Comparison of ENCODE assay signal across 16 cellular contexts in the genomic region with DNA sequence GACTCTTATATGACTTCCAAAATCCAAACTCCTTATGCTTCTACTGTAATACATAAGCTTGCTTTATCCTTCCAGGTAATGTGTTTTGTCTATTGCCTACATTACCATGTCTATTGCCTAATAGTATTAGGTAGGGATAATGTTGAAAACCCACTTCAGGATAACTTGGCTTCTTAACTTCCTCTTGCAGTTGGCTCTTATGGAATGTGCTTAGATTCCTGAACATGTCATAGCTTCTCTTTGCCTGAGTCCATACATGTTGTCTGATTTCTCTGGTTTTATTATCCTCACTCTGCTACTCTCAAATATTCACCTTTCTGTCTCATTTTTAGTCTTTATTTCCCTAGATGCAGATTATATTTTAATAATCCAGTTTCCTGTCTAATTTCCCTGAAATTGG.
"Had no signal": no experiment of that assay in that cellular context is flagged by ENCODE, and none has a peak within 500 bp of the region (broad histone marks: within the 10 kb centered on the region; RNA-seq: fewer than 3 reads in every experiment).

No MANE protein-coding gene starts in this region.

- H3K4me1 Mint-ChIP-seq: activated B cell treated with CpG ODN at 0.5 μM for 24 hours; activated naive CD4-positive, alpha-beta T cell treated with anti-CD3 and anti-CD28 coated beads, Interleukin-2, amount 10 ng/mL, durations not matched to agents 7 days and 5 days; memory B cell; neural crest cell had no signal

- H3K4me3 Mint-ChIP-seq: activated B cell treated with CpG ODN at 0.5 μM for 24 hours; activated naive CD4-positive, alpha-beta T cell treated with anti-CD3 and anti-CD28 coated beads, Interleukin-2, amount 10 ng/mL, durations not matched to agents 7 days and 5 days; activated T-cell treated with anti-CD3 and anti-CD28 coated beads, Interleukin-2, amount 50 U/mL, for 4 hours; memory B cell; neural crest cell had no signal

- H3K36me3 ChIP-seq: left ventricle myocardium inferior, thyroid gland had no signal

- DNase-seq: activated B cell treated with CpG ODN at 0.5 μM for 24 hours; activated CD4-positive, alpha-beta T cell treated with anti-CD3 and anti-CD28 coated beads for 4 hours; activated CD8-positive, alpha-beta memory T cell treated with anti-CD3 and anti-CD28 coated beads, Interleukin-2, amount 50 U/mL, for 4 hours; activated effector memory CD4-positive, alpha-beta T cell treated with Interleukin-2 at 50 U/mL for 16 hours; activated naive CD4-positive, alpha-beta T cell treated with anti-CD3 and anti-CD28 coated beads, Interleukin-2, amount 10 ng/mL, durations not matched to agents 7 days and 5 days; activated T-cell treated with anti-CD3 and anti-CD28 coated beads, Interleukin-2, amount 50 U/mL, for 4 hours; amniotic stem cell; dorsolateral prefrontal cortex; kidney glomerular epithelial cell; left ventricle myocardium inferior; stimulated activated CD4-positive, alpha-beta T cell treated with anti-CD3 and anti-CD28 coated beads, Interleukin-2, amount 100 ng/mL, for 24 hours; stimulated activated naive CD4-positive, alpha-beta T cell treated with Interleukin-2 at 50 U/mL for 16 hours; T-helper 9 cell; thyroid gland had no signal

- H3K4me3 ChIP-seq: dorsolateral prefrontal cortex, left ventricle myocardium inferior, thyroid gland had no signal

- H3K27me3 ChIP-seq: dorsolateral prefrontal cortex, thyroid gland had no signal

- H3K36me3 Mint-ChIP-seq: memory B cell had no signal

- H3K9me3 ChIP-seq: left ventricle myocardium inferior, thyroid gland had no signal

- H3K27ac Mint-ChIP-seq: activated B cell treated with CpG ODN at 0.5 μM for 24 hours; activated naive CD4-positive, alpha-beta T cell treated with anti-CD3 and anti-CD28 coated beads, Interleukin-2, amount 10 ng/mL, durations not matched to agents 7 days and 5 days; memory B cell had no signal

- H3K27ac ChIP-seq: dorsolateral prefrontal cortex, left ventricle myocardium inferior, thyroid gland had no signal

- H3K27me3 Mint-ChIP-seq: activated B cell treated with CpG ODN at 0.5 μM for 24 hours; activated naive CD4-positive, alpha-beta T cell treated with anti-CD3 and anti-CD28 coated beads, Interleukin-2, amount 10 ng/mL, durations not matched to agents 7 days and 5 days; memory B cell had no signal

- ATAC-seq: activated T-cell treated with anti-CD3 and anti-CD28 coated beads, Interleukin-2, amount 50 U/mL, for 4 hours had no signal

- H3K9me3 Mint-ChIP-seq: activated B cell treated with CpG ODN at 0.5 μM for 24 hours; activated naive CD4-positive, alpha-beta T cell treated with anti-CD3 and anti-CD28 coated beads, Interleukin-2, amount 10 ng/mL, durations not matched to agents 7 days and 5 days; activated T-cell treated with anti-CD3 and anti-CD28 coated beads, Interleukin-2, amount 50 U/mL, for 4 hours; memory B cell; neural crest cell had no signal

- H3K4me1 ChIP-seq: left ventricle myocardium inferior, thyroid gland had no signal
